In the genomic region with DNA sequence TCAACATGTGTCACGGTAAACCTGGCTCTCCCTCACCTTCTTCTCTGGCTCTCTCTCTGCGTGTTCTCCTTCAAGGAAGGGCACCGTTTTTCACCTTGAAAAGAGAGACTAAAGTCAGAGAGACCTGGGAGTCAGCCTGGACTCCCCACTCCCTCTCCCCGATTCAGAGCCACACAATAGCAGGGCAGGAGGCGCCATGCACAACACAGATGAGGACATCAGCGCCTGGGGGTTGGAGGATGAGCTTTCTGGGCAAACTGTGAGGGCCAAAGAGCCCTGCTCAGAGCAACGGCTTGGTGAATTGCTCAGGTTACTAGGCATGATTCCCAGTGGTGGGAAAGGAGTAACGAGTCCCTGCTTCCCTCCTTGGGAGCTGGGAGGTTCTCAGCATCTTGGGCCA, we compare ENCODE assay signal across 27 cellular contexts. TPM values are rescaled to one million over a fixed set of nuclear protein-coding genes. Genes with fewer than 3 reads are reported as not detected.
DNase-seq lines count a peak whose midpoint lies in the region; ATAC-seq, FAIRE-seq and TF ChIP-seq lines count a peak whose summit lies in the region.
"Had no signal": no experiment of that assay in that cellular context is flagged by ENCODE, and none has a peak within 500 bp of the region (broad histone marks: within the 10 kb centered on the region; RNA-seq: fewer than 3 reads in every experiment).

No MANE protein-coding gene starts in this region.

- H3K4ac ChIP-seq in neuronal stem cell (ENCODE audit: low read length): no peak overlapping the region

- H3K4me3 ChIP-seq in HepG2 (replicated peaks in 1 of 3; ENCODE audit: insufficient read depth in 1 of 3, low read depth in 2 of 3, low read length in 3 of 3): no peak overlapping the region
- H3K4me3 ChIP-seq in right lobe of liver: no peak overlapping the region
- no peak overlapping the region for H3K4me3 ChIP-seq in neuronal stem cell (ENCODE audit: low read length in 2 of 2)
- H3K4me3 ChIP-seq: A549; BLaER1 treated with 17β-estradiol and CSF1 and Interleukin-3, amounts not matched to agents 10 nM and 100 nM; GM12878; GM23248; HAP-1 had no signal

- no peak overlapping the region for H3K14ac ChIP-seq in neuronal stem cell (ENCODE audit: low read length)

- H2BK5ac ChIP-seq in neuronal stem cell (ENCODE audit: low read length): no peak overlapping the region

- H3K9ac ChIP-seq in HepG2 (ENCODE audit: insufficient read depth, low read depth, low read length): no peak overlapping the region
- H3K9ac ChIP-seq in neuronal stem cell (ENCODE audit: low read depth, low read length, poor library complexity): no peak overlapping the region
- H3K9ac ChIP-seq: BLaER1 treated with 17β-estradiol and CSF1 and Interleukin-3, amounts not matched to agents 10 nM and 100 nM; GM23248 had no signal

- H3K23ac ChIP-seq in neuronal stem cell (ENCODE audit: low read depth, low read length, poor library complexity): peak overlapping the region; percentile 5

- CTCF ChIA-PET in HepG2 (lab: Yijun Ruan, JAX; ENCODE audit: low intra/inter-chr PET ratio, low total read pairs): no interaction called here
- CTCF ChIA-PET in WTC11 (lab: Charles Lee): interaction anchor here (1.7 kb wide), 1 partner anchor 77 kb away, joined by 4 read pairs; no protein-coding TSS in a partner anchor

- H2BK12ac ChIP-seq in neuronal stem cell (ENCODE audit: low read length): no peak overlapping the region

- no peak overlapping the region for H4K8ac ChIP-seq in neuronal stem cell (ENCODE audit: low read depth, low read length)

- in situ Hi-C loops in HepG2 (cut with HindIII; ENCODE audit: extremely low pct_ligation_motif_present, low pct_unique_long_range_greater_than_20kb): no loop called here

- no peak for TF ChIP-seq EP300 in HepG2 (IDR thresholded peaks at IDR 0.05; ENCODE audit: low read depth in 2 of 2, low read length in 2 of 2)
- no peak for TF ChIP-seq EP300 in HepG2 (CRISPR knock-in tag; IDR thresholded peaks at IDR 0.05; ENCODE audit: borderline replicate concordance)

- H3K27me3 Mint-ChIP-seq in WTC11 (ENCODE audit: low read depth): no peaks in the 10 kb centered on the region; the same call in 1 of the 2 replicates

- H3K9me3 ChIP-seq in HepG2 (ENCODE audit: low read length): no peaks in the 10 kb centered on the region
- H3K9me3 ChIP-seq in right lobe of liver: no peaks in the 10 kb centered on the region
- H3K9me3 ChIP-seq in KOPT-K1 (ENCODE audit: insufficient read depth, low read length, poor library complexity, severe bottlenecking): no peaks in the 10 kb centered on the region
- peaks cover 0 to 5% of the 10 kb centered on the region in 2 donors for H3K9me3 ChIP-seq in neuronal stem cell (replicated peaks in 1 of 2; ENCODE audit: control insufficient read depth in 2 of 2, insufficient read depth in 1 of 2, low read depth in 1 of 2, low read length in 2 of 2)
- H3K9me3 ChIP-seq: A549, BE2C, HAP-1 had no signal

- WGBS in HepG2 (ENCODE audit: low lambda C conversion rate): 3% methylated on average over 7 of the region's 8 CpGs
- 52% methylated on average over 7 of the region's 8 CpGs for WGBS in right lobe of liver (ENCODE audit: insufficient coverage, low coverage, low lambda C conversion rate, missing lambda C conversion rate)
- WGBS in neuronal stem cell (ENCODE audit: extremely low coverage in 2 of 2, insufficient read length in 2 of 2, insufficient replicate concordance in 1 of 2), 2 donors: no CpG with 5 or more reads among the region's 8 CpGs

- H3K27ac ChIP-seq in HepG2 (ENCODE audit: extremely low read length, insufficient read depth, low read length) (no peak overlapping the region), right lobe of liver (no peak overlapping the region), KOPT-K1 (ENCODE audit: low read depth, low read length, poor library complexity, severe bottlenecking) (peak overlapping the region; percentile 98), neuronal stem cell (replicated peaks; ENCODE audit: low read length) (no peak overlapping the region)
- H3K27ac ChIP-seq: A549; BLaER1 treated with 17β-estradiol and CSF1 and Interleukin-3, amounts not matched to agents 10 nM and 100 nM; GM23248 had no signal

- no peak overlapping the region for H3K4me3 Mint-ChIP-seq in WTC11
- H3K4me3 Mint-ChIP-seq: CD4-positive, alpha-beta T cell; CD8-positive, alpha-beta memory T cell; HFFc6 had no signal

- no peak overlapping the region for H2BK15ac ChIP-seq in neuronal stem cell (ENCODE audit: low read length)

- peaks cover 10% of the 10 kb centered on the region for H3K4me1 Mint-ChIP-seq in WTC11
- H3K4me1 Mint-ChIP-seq: CD14-positive monocyte had no signal

- no peaks in the 10 kb centered on the region for H3K79me2 ChIP-seq in HepG2 (ENCODE audit: insufficient read depth, low read length)

- FAIRE-seq in HepG2 (lab: Jason Lieb, UNC): no peak
- FAIRE-seq: A549, D721Med, GM12878, GM19239 had no signal

- no peaks in the 10 kb centered on the region for H3K36me3 ChIP-seq in HepG2 (replicated peaks in 1 of 2; ENCODE audit: control insufficient read depth in 1 of 2, insufficient read depth in 2 of 2, low read length in 2 of 2)
- no peaks in the 10 kb centered on the region for H3K36me3 ChIP-seq in right lobe of liver
- 0 out of 2 replicates have a peak, but pooled peaks cover 5% of the 10 kb centered on the region for H3K36me3 ChIP-seq in KOPT-K1 (ENCODE audit: insufficient read depth, low read length)
- H3K36me3 ChIP-seq in neuronal stem cell (replicated peaks in 1 of 2; ENCODE audit: control insufficient read depth in 2 of 2, insufficient read depth in 2 of 2, low read length in 2 of 2): peaks cover 0 to 15% of the 10 kb centered on the region in 2 donors
- H3K36me3 ChIP-seq: HAP-1 had no signal

- H3K27me3 ChIP-seq in HepG2 (ENCODE audit: control insufficient read depth in 1 of 2, insufficient read depth in 2 of 2, low read length in 2 of 2) (peaks cover 0 to 7% of the 10 kb centered on the region in 2 experiments; a peak in 1 of 5 replicates), right lobe of liver (no peaks in the 10 kb centered on the region), neuronal stem cell (ENCODE audit: control insufficient read depth in 3 of 3, insufficient read depth in 3 of 3, low read depth in 1 of 3, low read length in 3 of 3) (no peaks in the 10 kb centered on the region)
- H3K27me3 ChIP-seq: BE2C; BLaER1 treated with 17β-estradiol and CSF1 and Interleukin-3, amounts not matched to agents 10 nM and 100 nM had no signal

- H2AK5ac ChIP-seq in neuronal stem cell (ENCODE audit: low read depth, low read length): no peak overlapping the region

- no peaks in the 10 kb centered on the region for H3K36me3 Mint-ChIP-seq in WTC11

- no peak overlapping the region for H2BK120ac ChIP-seq in neuronal stem cell (ENCODE audit: low read depth, low read length)

- TF ChIP-seq POLR2A in HepG2 (IDR thresholded peaks at IDR 0.05; ENCODE audit: insufficient read depth in 1 of 2, low read depth in 2 of 2, low read length in 2 of 2) (no peak), right lobe of liver (IDR thresholded peaks at IDR 0.05) (no peak)

- H4K91ac ChIP-seq in neuronal stem cell (ENCODE audit: low read depth, low read length, poor library complexity): no peak overlapping the region

- H2AFZ ChIP-seq in HepG2 (ENCODE audit: low read length) (no peak overlapping the region), neuronal stem cell (ENCODE audit: low read length) (peak overlapping the region; percentile 46)
- H2AFZ ChIP-seq: GM23248 had no signal

- peak overlapping the region; percentile 43; the same call in 1 of the 2 replicates for H3K4me2 ChIP-seq in HepG2 (ENCODE audit: low read depth, low read length)
- H3K4me2 ChIP-seq in neuronal stem cell (ENCODE audit: insufficient read depth, low read length, poor library complexity, severe bottlenecking): no peak overlapping the region
- H3K4me2 ChIP-seq: A549; BLaER1 treated with 17β-estradiol and CSF1 and Interleukin-3, amounts not matched to agents 10 nM and 100 nM had no signal

- H3K79me1 ChIP-seq in neuronal stem cell (ENCODE audit: low read depth, low read length): no peaks in the 10 kb centered on the region

- POLR2A ChIA-PET in HepG2 (lab: Yijun Ruan, JAX) (no interaction called here), WTC11 (lab: Charles Lee) (no interaction called here)

- BruUV-seq in HepG2 (replicated peaks; lab: Mats Ljungman, UMichigan): no TSS peak

- peaks cover 8% of the 10 kb centered on the region; the same call in 1 of the 2 replicates for H3K4me1 ChIP-seq in HepG2 (ENCODE audit: insufficient read depth, low read length)
- no peaks in the 10 kb centered on the region for H3K4me1 ChIP-seq in right lobe of liver
- peaks cover 0 to under 1% of the 10 kb centered on the region in 2 donors for H3K4me1 ChIP-seq in neuronal stem cell (ENCODE audit: control insufficient read depth in 2 of 2, insufficient read depth in 1 of 2, low read depth in 1 of 2, low read length in 2 of 2)
- H3K4me1 ChIP-seq: A549, BE2C, HAP-1 had no signal

- peaks cover 21% of the 10 kb centered on the region for H3K9me3 Mint-ChIP-seq in WTC11
- H3K9me3 Mint-ChIP-seq: CD4-positive, alpha-beta T cell; CD8-positive, alpha-beta memory T cell; HFFc6 had no signal

- ATAC-seq in HepG2: peak; percentile 63
- no peak for ATAC-seq in right lobe of liver
- ATAC-seq in WTC11: peak; percentile 48; the same call in 1 of the 2 replicates
- ATAC-seq: GM12878 had no signal

- H3K27ac Mint-ChIP-seq in WTC11: no peak overlapping the region
- H3K27ac Mint-ChIP-seq: CD4-positive, alpha-beta T cell; HFFc6 had no signal

- TF ChIP-seq RAD21 in HepG2 (CRISPR knock-in tag; IDR thresholded peaks at IDR 0.05): no peak

- intact Hi-C loops in HepG2 (cut with micrococcal nuclease; ENCODE audit: unreplicated experiment) (no loop called here), right lobe of liver (cut with DNase I) (no loop called here)

- no peaks in the 10 kb centered on the region for H4K20me1 ChIP-seq in HepG2 (ENCODE audit: insufficient read depth, low read length)

- DNase-seq in HepG2 (ENCODE audit: low spot score): no peak
- DNase-seq in right lobe of liver: no peak
- no peak for DNase-seq in WTC11 (ENCODE audit: low spot score)
- no peak for DNase-seq in neuronal stem cell (ENCODE audit: low spot score)
- no peak for DNase-seq in activated T-cell treated with anti-CD3 and anti-CD28 coated beads, Interleukin-2, amount 50 U/mL, for 1 hour
- no peak for DNase-seq in activated effector memory CD4-positive, alpha-beta T cell treated with anti-CD3 and anti-CD28 coated beads, Interleukin-2, amount 50 U/mL, for 16 hours
- DNase-seq in putamen (ENCODE audit: low spot score): no peak
- DNase-seq: 8988T; ACHN; AML-193; BE2C; CD4-positive, alpha-beta T cell; CD8-positive, alpha-beta memory T cell; DMS 273 treated with DMSO at 0.1 percent for 48 hours; DMS79; EL; GDM1; GM23248; HFFc6 had no signal

- H3K18ac ChIP-seq in neuronal stem cell (ENCODE audit: low read length): no peak overlapping the region

- TF ChIP-seq CTCF in HepG2 (CRISPR knock-in tag; IDR thresholded peaks at IDR 0.05) (no peak), right lobe of liver (IDR thresholded peaks at IDR 0.05) (no peak), WTC11 (IDR thresholded peaks at IDR 0.05) (no peak)

RNA-seq across cellular contexts. Expression of a gene that starts 32.3 kb away (rescaled TPM):
- total RNA-seq in HepG2 (2016; rRNA removed; fragmentation: Illumina TruSeq; extraction: Trizol) (62.9 and 131 TPM in 2 replicates), right lobe of liver (10 to 100 TPM; 19.6 to 60.8 (median 31.0) TPM), WTC11 (2021) (97.0 to 114 TPM (median 97.3 TPM) in 3 replicates)
- 9.3 and 10.6 TPM in 2 replicates for total RNA-seq in HepG2 (2016; cell fraction: cytosol; rRNA removed; fragmentation: Illumina TruSeq; extraction: Trizol; ENCODE audit: low read depth)
- 61.8 and 129 TPM in 2 replicates for total RNA-seq in HepG2 (2016; cell fraction: insoluble cytoplasmic fraction; rRNA removed; fragmentation: Illumina TruSeq; extraction: Trizol)
- 29.7 and 34.1 TPM in 2 replicates for total RNA-seq in HepG2 (2016; cell fraction: membrane; rRNA removed; fragmentation: Illumina TruSeq; extraction: Trizol)
- 73.1 and 87.7 TPM in 2 replicates for total RNA-seq in HepG2 (2016; cell fraction: nucleus; rRNA removed; fragmentation: Illumina TruSeq; extraction: Trizol)
- polyA plus RNA-seq in HepG2 (2011; rRNA removed): 11.2 and 13.0 TPM in 2 replicates
- 4.2 and 7.2 TPM in 2 replicates for polyA plus RNA-seq in HepG2 (2011; cell fraction: cytosol; rRNA removed)
- 11.8 and 15.2 TPM in 2 replicates for polyA plus RNA-seq in HepG2 (2011; cell fraction: nucleus; rRNA removed)
- 26.4 and 61.0 TPM in 2 replicates for polyA plus RNA-seq in HepG2 (2012)
- 7.7 and 9.3 TPM in 2 replicates for polyA plus RNA-seq in HepG2 (2016; cell fraction: cytosol; fragmentation: Illumina TruSeq; extraction: Trizol; ENCODE audit: low read depth)
- 135 and 137 TPM in 2 replicates for polyA plus RNA-seq in HepG2 (2016; cell fraction: insoluble cytoplasmic fraction; fragmentation: Illumina TruSeq; extraction: Trizol; ENCODE audit: low read depth)
- polyA plus RNA-seq in HepG2 (2016; cell fraction: membrane; fragmentation: Illumina TruSeq; extraction: Trizol; ENCODE audit: low read depth): 20.4 and 27.2 TPM in 2 replicates
- polyA plus RNA-seq in HepG2 (2016; cell fraction: nucleus; fragmentation: Illumina TruSeq; extraction: Trizol; ENCODE audit: insufficient read depth, low read depth): 102 and 104 TPM in 2 replicates
- 4.1 and 12.8 TPM in 2 replicates for polyA minus RNA-seq in HepG2 (2011; rRNA and poly(A)+ RNA removed; ENCODE audit: low replicate concordance)
- 16.3 and 18.9 TPM in 2 replicates for polyA minus RNA-seq in HepG2 (2011; cell fraction: cytosol; rRNA and poly(A)+ RNA removed)
- 46.5 and 58.1 TPM in 2 replicates for polyA minus RNA-seq in HepG2 (2011; cell fraction: nucleus; rRNA and poly(A)+ RNA removed)
- 36.9 TPM for polyA plus RNA-seq in neuronal stem cell (2013, experiment 1 of 2)
- 36.7 TPM for polyA plus RNA-seq in neuronal stem cell (2013, experiment 2 of 2)

Comparison
In these comparisons a context has a peak if more than half of its experiments do, and no peak if none do; other contexts are left out.
1. ATAC-seq: peak in HepG2 (single experiment) and WTC11 (single experiment); none in right lobe of liver (0 of 4).